2 cellular contexts compared by ENCODE assay signal in the genomic region with DNA sequence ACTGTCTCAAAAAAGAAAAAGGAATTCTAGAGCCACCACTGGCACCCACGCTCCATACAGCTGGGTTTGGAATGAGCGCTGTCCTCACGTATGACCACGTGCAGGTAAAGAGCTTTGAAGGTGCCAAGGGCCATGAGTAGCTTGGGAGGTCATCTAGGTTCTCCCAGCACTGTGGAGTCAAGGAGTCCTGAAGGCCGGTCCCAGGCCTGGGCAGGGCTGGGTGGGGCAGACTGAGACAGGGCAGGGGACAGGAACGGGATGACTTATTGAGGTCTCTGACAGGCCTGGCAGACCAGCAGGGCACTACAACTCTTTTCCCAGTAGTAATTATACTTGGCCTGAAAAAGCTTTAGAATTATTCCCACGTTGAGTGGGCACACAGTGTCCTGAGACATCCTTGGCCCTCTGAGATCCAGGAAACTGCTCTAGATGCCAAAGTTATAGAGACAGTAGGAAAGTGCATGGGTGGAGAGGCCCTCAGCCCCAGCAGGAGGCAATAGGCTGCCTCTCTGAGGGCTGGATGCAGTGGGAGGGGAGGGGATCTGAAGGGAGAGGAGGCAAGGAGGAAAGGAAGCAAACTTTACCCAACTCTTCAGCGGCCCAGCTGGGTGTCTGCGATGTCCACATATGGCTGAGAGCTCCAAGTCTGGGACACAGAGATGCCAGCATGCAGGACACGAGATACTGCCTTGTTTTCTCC.
TF ChIP-seq lines count a peak whose summit lies in the region.

No MANE protein-coding gene starts in this region.

TF ChIP-seq in A549, 52 proteins besides CTCF, POLR2A, EP300 and RAD21 (continued from another document):
- TF ChIP-seq FOSB (CRISPR knock-in tag; IDR thresholded peaks at IDR 0.05) (no peak), MAFK (IDR thresholded peaks at IDR 0.05; ENCODE audit: partially characterized antibody) (no peak), JUN (IDR thresholded peaks at IDR 0.05) (no peak), EHF (CRISPR knock-in tag; IDR thresholded peaks at IDR 0.05) (no peak), KDM1A (IDR thresholded peaks at IDR 0.05; ENCODE audit: low read depth) (no peak), HEYL (CRISPR knock-in tag; IDR thresholded peaks at IDR 0.05) (no peak), NR3C1 (IDR thresholded peaks at IDR 0.05) (no peak), HOXA7 (CRISPR knock-in tag; IDR thresholded peaks at IDR 0.05) (no peak), CBX8 (IDR thresholded peaks at IDR 0.05) (no peak), KDM5A (IDR thresholded peaks at IDR 0.05) (no peak), ZNF302 (CRISPR knock-in tag; IDR thresholded peaks at IDR 0.05) (no peak)
- TF ChIP-seq, protein P1, sequence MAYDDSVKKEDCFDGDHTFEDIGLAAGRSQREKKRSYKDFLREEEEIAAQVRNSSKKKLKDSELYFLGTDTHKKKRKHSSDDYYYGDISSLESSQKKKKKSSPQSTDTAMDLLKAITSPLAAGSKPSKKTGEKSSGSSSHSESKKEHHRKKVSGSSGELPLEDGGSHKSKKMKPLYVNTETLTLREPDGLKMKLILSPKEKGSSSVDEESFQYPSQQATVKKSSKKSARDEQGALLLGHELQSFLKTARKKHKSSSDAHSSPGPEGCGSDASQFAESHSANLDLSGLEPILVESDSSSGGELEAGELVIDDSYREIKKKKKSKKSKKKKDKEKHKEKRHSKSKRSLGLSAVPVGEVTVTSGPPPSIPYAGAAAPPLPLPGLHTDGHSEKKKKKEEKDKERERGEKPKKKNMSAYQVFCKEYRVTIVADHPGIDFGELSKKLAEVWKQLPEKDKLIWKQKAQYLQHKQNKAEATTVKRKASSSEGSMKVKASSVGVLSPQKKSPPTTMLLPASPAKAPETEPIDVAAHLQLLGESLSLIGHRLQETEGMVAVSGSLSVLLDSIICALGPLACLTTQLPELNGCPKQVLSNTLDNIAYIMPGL (CRISPR knock-in tag; IDR thresholded peaks at IDR 0.05; ENCODE audit: borderline replicate concordance) = no peak

TF ChIP-seq in HCT116, 20 proteins besides CTCF, POLR2A, EP300 and RAD21:
- TF ChIP-seq, protein P2, sequence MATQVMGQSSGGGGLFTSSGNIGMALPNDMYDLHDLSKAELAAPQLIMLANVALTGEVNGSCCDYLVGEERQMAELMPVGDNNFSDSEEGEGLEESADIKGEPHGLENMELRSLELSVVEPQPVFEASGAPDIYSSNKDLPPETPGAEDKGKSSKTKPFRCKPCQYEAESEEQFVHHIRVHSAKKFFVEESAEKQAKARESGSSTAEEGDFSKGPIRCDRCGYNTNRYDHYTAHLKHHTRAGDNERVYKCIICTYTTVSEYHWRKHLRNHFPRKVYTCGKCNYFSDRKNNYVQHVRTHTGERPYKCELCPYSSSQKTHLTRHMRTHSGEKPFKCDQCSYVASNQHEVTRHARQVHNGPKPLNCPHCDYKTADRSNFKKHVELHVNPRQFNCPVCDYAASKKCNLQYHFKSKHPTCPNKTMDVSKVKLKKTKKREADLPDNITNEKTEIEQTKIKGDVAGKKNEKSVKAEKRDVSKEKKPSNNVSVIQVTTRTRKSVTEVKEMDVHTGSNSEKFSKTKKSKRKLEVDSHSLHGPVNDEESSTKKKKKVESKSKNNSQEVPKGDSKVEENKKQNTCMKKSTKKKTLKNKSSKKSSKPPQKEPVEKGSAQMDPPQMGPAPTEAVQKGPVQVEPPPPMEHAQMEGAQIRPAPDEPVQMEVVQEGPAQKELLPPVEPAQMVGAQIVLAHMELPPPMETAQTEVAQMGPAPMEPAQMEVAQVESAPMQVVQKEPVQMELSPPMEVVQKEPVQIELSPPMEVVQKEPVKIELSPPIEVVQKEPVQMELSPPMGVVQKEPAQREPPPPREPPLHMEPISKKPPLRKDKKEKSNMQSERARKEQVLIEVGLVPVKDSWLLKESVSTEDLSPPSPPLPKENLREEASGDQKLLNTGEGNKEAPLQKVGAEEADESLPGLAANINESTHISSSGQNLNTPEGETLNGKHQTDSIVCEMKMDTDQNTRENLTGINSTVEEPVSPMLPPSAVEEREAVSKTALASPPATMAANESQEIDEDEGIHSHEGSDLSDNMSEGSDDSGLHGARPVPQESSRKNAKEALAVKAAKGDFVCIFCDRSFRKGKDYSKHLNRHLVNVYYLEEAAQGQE (IDR thresholded peaks at IDR 0.05; ENCODE audit: low read depth) = no peak
- TF ChIP-seq POLR2AphosphoS5 (IDR thresholded peaks at IDR 0.05; ENCODE audit: low read depth, low read length) = no peak
- no peak for TF ChIP-seq EGR1 (IDR thresholded peaks at IDR 0.05; ENCODE audit: low read depth)
- no peak for TF ChIP-seq FOSL1 (IDR thresholded peaks at IDR 0.05; ENCODE audit: low read depth)
- no peak for TF ChIP-seq TCF7L2 (IDR thresholded peaks at IDR 0.05; ENCODE audit: borderline replicate concordance, extremely low read depth, insufficient read depth, insufficient read length)
- no peak for TF ChIP-seq SIN3A (IDR thresholded peaks at IDR 0.05; ENCODE audit: low read depth)
